ENCODE assay signal across 1 cellular context in genomic region chr15:78437107-78437761, GRCh38.
TF ChIP-seq lines count a peak whose summit lies in the region.

No MANE protein-coding gene starts in this region.

TF ChIP-seq in GM23338, 12 proteins besides CTCF, POLR2A, EP300 and RAD21 (continued from another document):
- no peak for TF ChIP-seq REST (IDR thresholded peaks at IDR 0.05; ENCODE audit: unreplicated experiment)
TF ChIP-seq in GM23338: peak in this region for 0.
